Comparison of ENCODE assay signal across 1 cellular context in the genomic region with DNA sequence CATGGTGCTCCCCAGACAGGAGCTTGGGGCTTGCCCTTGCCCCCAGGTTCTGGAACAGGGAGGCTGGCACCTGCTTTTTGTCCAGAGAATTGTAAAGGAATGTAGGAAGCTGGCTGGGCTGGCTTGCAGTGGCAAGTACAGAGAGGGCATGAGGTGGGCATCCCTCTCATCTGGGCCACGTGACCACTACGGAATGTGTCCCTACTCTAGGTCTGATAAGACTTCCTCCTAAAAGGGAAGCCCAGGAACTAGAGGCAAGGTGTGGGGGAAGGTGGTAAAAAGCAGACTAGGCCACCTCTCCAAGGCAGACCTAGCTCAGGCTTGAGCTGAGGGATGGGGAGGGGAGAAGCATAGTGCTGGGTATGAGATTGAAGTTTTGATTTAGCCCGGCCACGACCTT.
TF ChIP-seq lines count a peak whose summit lies in the region.

No MANE protein-coding gene starts in this region.

TF ChIP-seq in A549, 52 proteins besides CTCF, POLR2A, EP300 and RAD21 (continued from another document):
- TF ChIP-seq, protein P1, sequence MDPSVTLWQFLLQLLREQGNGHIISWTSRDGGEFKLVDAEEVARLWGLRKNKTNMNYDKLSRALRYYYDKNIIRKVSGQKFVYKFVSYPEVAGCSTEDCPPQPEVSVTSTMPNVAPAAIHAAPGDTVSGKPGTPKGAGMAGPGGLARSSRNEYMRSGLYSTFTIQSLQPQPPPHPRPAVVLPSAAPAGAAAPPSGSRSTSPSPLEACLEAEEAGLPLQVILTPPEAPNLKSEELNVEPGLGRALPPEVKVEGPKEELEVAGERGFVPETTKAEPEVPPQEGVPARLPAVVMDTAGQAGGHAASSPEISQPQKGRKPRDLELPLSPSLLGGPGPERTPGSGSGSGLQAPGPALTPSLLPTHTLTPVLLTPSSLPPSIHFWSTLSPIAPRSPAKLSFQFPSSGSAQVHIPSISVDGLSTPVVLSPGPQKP (IDR thresholded peaks at IDR 0.05; ENCODE audit: low read depth, low read length), result no peak
- TF ChIP-seq CEBPB (IDR thresholded peaks at IDR 0.05), result no peak
